In genomic region chr2:164917296-164917903, GRCh38 we compare ENCODE assay signal across 8 cellular contexts. TPM values are rescaled to one million over a fixed set of nuclear protein-coding genes. Genes with fewer than 3 reads are reported as not detected.
DNase-seq lines count a peak whose midpoint lies in the region; ATAC-seq and TF ChIP-seq lines count a peak whose summit lies in the region.

No MANE protein-coding gene starts in this region.

- H3K36me3 ChIP-seq in RWPE2 (ENCODE audit: low read depth): no peaks in the 10 kb centered on the region
- H3K36me3 ChIP-seq in smooth muscle cell (ENCODE audit: low read depth): no peaks in the 10 kb centered on the region

- H3K27me3 ChIP-seq in RWPE2 (ENCODE audit: insufficient read depth, poor library complexity, severe bottlenecking) (no peaks in the 10 kb centered on the region), smooth muscle cell (ENCODE audit: low read depth) (no peaks in the 10 kb centered on the region)

- H3K9me3 ChIP-seq in RWPE2 (ENCODE audit: severe bottlenecking) (no peaks in the 10 kb centered on the region), smooth muscle cell (replicated peaks; ENCODE audit: low read depth) (no peaks in the 10 kb centered on the region)

- DNase-seq in RWPE2 (ENCODE audit: low spot score) (no peak), Right ventricle myocardium superior (peak; percentile 40), smooth muscle cell (lab: John Stamatoyannopoulos, UW; ENCODE audit: unreplicated experiment) (no peak), COLO829 (ENCODE audit: low spot score) (no peak), GM03348 (ENCODE audit: low spot score) (no peak)
- no peak for DNase-seq in stimulated activated CD4-positive, alpha-beta T cell treated with anti-CD3 and anti-CD28 coated beads, Interleukin-2, amount 100 ng/mL, for 48 hours

- H3K9ac ChIP-seq in smooth muscle cell (ENCODE audit: low read depth): no peak overlapping the region

- peak; percentile 88 for TF ChIP-seq CTCF in RWPE2 (IDR thresholded peaks at IDR 0.05; ENCODE audit: poor library complexity, severe bottlenecking)
- peak; percentile 44 for TF ChIP-seq CTCF in smooth muscle cell (IDR thresholded peaks at IDR 0.05; ENCODE audit: borderline replicate concordance, insufficient read depth, poor library complexity, severe bottlenecking)

- no peak overlapping the region for H3K4me2 ChIP-seq in smooth muscle cell

- no peaks in the 10 kb centered on the region for H4K20me1 ChIP-seq in smooth muscle cell (ENCODE audit: low read depth)

- H3K79me2 ChIP-seq in smooth muscle cell (ENCODE audit: low read depth): no peaks in the 10 kb centered on the region

- WGBS in smooth muscle cell (ENCODE audit: low lambda C conversion rate): 37% methylated on average over 3 of the region's 3 CpGs

- peak; percentile 72 for TF ChIP-seq RAD21 in Ishikawa (IDR thresholded peaks at IDR 0.05; ENCODE audit: low read depth)

- peaks cover 3% of the 10 kb centered on the region for H3F3A ChIP-seq in smooth muscle cell (ENCODE audit: low read depth)

- ATAC-seq in RWPE2 (ENCODE audit: low read depth) (peak; percentile 52; the same call in 2 of the 3 replicates), Right ventricle myocardium superior (ENCODE audit: poor library complexity) (peak; percentile 85), GM19455 (IDR thresholded peaks at IDR 0.05; ENCODE audit: unreplicated experiment) (no peak)

- intact Hi-C loops in Right ventricle myocardium superior (cut with DNase I): loop anchor here (2.0 kb wide), 1 partner anchor 175 kb away; no protein-coding TSS in a partner anchor

- H3K4me1 ChIP-seq in RWPE2 (ENCODE audit: insufficient read depth, poor library complexity, severe bottlenecking): peaks cover 30% of the 10 kb centered on the region
- H3K4me1 ChIP-seq in smooth muscle cell (ENCODE audit: low read depth): peaks cover 5% of the 10 kb centered on the region

- H3K27ac ChIP-seq in RWPE2 (ENCODE audit: poor library complexity, severe bottlenecking): no peak overlapping the region
- no peak overlapping the region for H3K27ac ChIP-seq in smooth muscle cell (ENCODE audit: low read depth)

- no peak for TF ChIP-seq EP300 in Ishikawa (IDR thresholded peaks at IDR 0.05; ENCODE audit: borderline replicate concordance)

- H3K4me3 ChIP-seq in RWPE2 (ENCODE audit: severe bottlenecking): no peak overlapping the region
- no peak overlapping the region for H3K4me3 ChIP-seq in smooth muscle cell

- no peak overlapping the region for H2AFZ ChIP-seq in smooth muscle cell (ENCODE audit: low read depth)

TF ChIP-seq in Ishikawa, 13 proteins besides CTCF, POLR2A, EP300 and RAD21:
- no peak for TF ChIP-seq ZBTB7A (IDR thresholded peaks at IDR 0.05; ENCODE audit: low read depth)
- TF ChIP-seq CREB1 (IDR thresholded peaks at IDR 0.05; ENCODE audit: low read depth): no peak
- no peak for TF ChIP-seq NFIC (IDR thresholded peaks at IDR 0.05)
- no peak for TF ChIP-seq USF1 (IDR thresholded peaks at IDR 0.05)
- no peak for TF ChIP-seq TAF1 (IDR thresholded peaks at IDR 0.05; ENCODE audit: low read depth)
TF ChIP-seq in Ishikawa: peak in this region for 0.

RNA-seq across cellular contexts. Expression of gene SLC38A11, which starts 37.9 kb away (rescaled TPM):
- total RNA-seq in Right ventricle myocardium superior (0.48 TPM), smooth muscle cell (not detected in 2 replicates)
- polyA plus RNA-seq in smooth muscle cell: not detected in 2 replicates
